Comparison of ENCODE assay signal across 9 cellular contexts in genomic region chr7:29035044-29035740, GRCh38.
DNase-seq lines count a peak whose midpoint lies in the region; ATAC-seq and TF ChIP-seq lines count a peak whose summit lies in the region.
"Had no signal": no experiment of that assay in that cellular context is flagged by ENCODE, and none has a peak within 500 bp of the region (broad histone marks: within the 10 kb centered on the region; RNA-seq: fewer than 3 reads in every experiment).

No MANE protein-coding gene starts in this region.

- H3K9ac ChIP-seq in adipocyte (ENCODE audit: low read length) = no peak overlapping the region

- H3K36me3 ChIP-seq in adipocyte (ENCODE audit: control insufficient read depth, insufficient read depth, low read length, severe bottlenecking) = no peaks in the 10 kb centered on the region

- H3K9me3 ChIP-seq in adipocyte (ENCODE audit: control insufficient read depth, low read length) = no peaks in the 10 kb centered on the region

- TF ChIP-seq CTCF in endothelial cell (IDR thresholded peaks at IDR 0.05; ENCODE audit: unreplicated experiment) = no peak

- no peak overlapping the region for H3K27ac Mint-ChIP-seq in endothelial cell (ENCODE audit: unreplicated experiment)

- H3K27me3 Mint-ChIP-seq in endothelial cell (ENCODE audit: unreplicated experiment) = peaks cover 4% of the 10 kb centered on the region

- no peak for ATAC-seq in HG02763 (IDR thresholded peaks at IDR 0.05; ENCODE audit: unreplicated experiment)

- DNase-seq in 8988T (peak; percentile 32), HS-5 (ENCODE audit: low read depth) (peak; percentile 86), adipocyte (ENCODE audit: low read depth) (peak; percentile 78), islet precursor cell (peak; percentile 87), endothelial cell (ENCODE audit: low spot score) (no peak), NCI-H526 treated with DMSO at 0.1 percent for 48 hours (lab: John Stamatoyannopoulos, UW) (no peak)
- DNase-seq in activated CD4-positive, CD25-positive, alpha-beta regulatory T cell (lab: John Stamatoyannopoulos, UW) = no peak
- DNase-seq: NCI-H1436 had no signal

- no peaks in the 10 kb centered on the region for H3K9me3 Mint-ChIP-seq in endothelial cell (ENCODE audit: unreplicated experiment)

- no peak overlapping the region for H3K4me3 ChIP-seq in adipocyte (ENCODE audit: low read length)

- peaks cover 37% of the 10 kb centered on the region for H3K4me1 Mint-ChIP-seq in endothelial cell (ENCODE audit: unreplicated experiment)

- H3K27me3 ChIP-seq in adipocyte (replicated peaks; ENCODE audit: control insufficient read depth, insufficient read depth, low read length) = no peaks in the 10 kb centered on the region

- H3K4me3 Mint-ChIP-seq in endothelial cell (ENCODE audit: unreplicated experiment) = no peak overlapping the region

- no peaks in the 10 kb centered on the region for H3K36me3 Mint-ChIP-seq in endothelial cell (ENCODE audit: low read depth, unreplicated experiment)

- H3K4me1 ChIP-seq in adipocyte (ENCODE audit: control insufficient read depth, insufficient read depth, low read length) = peaks cover 31% of the 10 kb centered on the region

Comparison
In these comparisons a context has a peak if more than half of its experiments do, and no peak if none do; other contexts are left out.
1. DNase-seq: peak in 8988T (single experiment), HS-5 (single experiment), adipocyte (single experiment) and islet precursor cell (single experiment); none in activated CD4-positive, CD25-positive, alpha-beta regulatory T cell (0 of 4), endothelial cell (single experiment) and NCI-H526 treated with DMSO at 0.1 percent for 48 hours (single experiment).